ENCODE assay signal across 12 cellular contexts in genomic region chr3:193563999-193564398, GRCh38. TPM values are rescaled to one million over a fixed set of nuclear protein-coding genes. Genes with fewer than 3 reads are reported as not detected.
DNase-seq lines count a peak whose midpoint lies in the region; ATAC-seq, FAIRE-seq and TF ChIP-seq lines count a peak whose summit lies in the region.
"Had no signal": no experiment of that assay in that cellular context is flagged by ENCODE, and none has a peak within 500 bp of the region (broad histone marks: within the 10 kb centered on the region; RNA-seq: fewer than 3 reads in every experiment).

No MANE protein-coding gene starts in this region.

- H3K36me3 ChIP-seq in keratinocyte (ENCODE audit: control insufficient read depth in 2 of 2, extremely low read depth in 1 of 2, insufficient read depth in 2 of 2, low read length in 2 of 2) = no peaks in the 10 kb centered on the region
- H3K36me3 ChIP-seq: vagina had no signal

- CTCF ChIA-PET in GM10248 (lab: Yijun Ruan, JAX) = interaction anchor here (1.1 to 1.7 kb wide), 2 partner anchors 8 to 17 kb away, joined by 3 to 6 read pairs; no protein-coding TSS in a partner anchor

- TF ChIP-seq CTCF in C4-2B (conservative IDR thresholded peaks at IDR 0.05) (peak; percentile 59), keratinocyte (optimal IDR thresholded peaks at IDR 0.05 in 1 of 3, IDR thresholded peaks at IDR 0.05 in 1 of 3, conservative IDR thresholded peaks at IDR 0.05 in 1 of 3; ENCODE audit: extremely low read depth in 1 of 3, insufficient read depth in 2 of 3, low read length in 3 of 3) (peak; percentile 14 to 61 (median 53)), GM10248 (IDR thresholded peaks at IDR 0.05; ENCODE audit: control extremely low read depth, extremely low read depth, low read depth, missing control alignments) (no peak)

- H3K27ac ChIP-seq in C4-2B (no peak overlapping the region), keratinocyte (ENCODE audit: control insufficient read depth, insufficient read depth, low read length) (no peak overlapping the region)
- H3K27ac ChIP-seq: vagina had no signal

- DNase-seq in H54 (ENCODE audit: insufficient read length, low spot score) (peak; percentile 9), SW480 (ENCODE audit: low spot score) (peak; percentile 43), keratinocyte (ENCODE audit: low read depth, low spot score) (no peak), GM10248 (ENCODE audit: extremely low spot score) (no peak)
- DNase-seq: GDM1; naive thymus-derived CD8-positive, alpha-beta T cell; NCI-H524 treated with DMSO at 0.1 percent for 48 hours had no signal

- POLR2A ChIA-PET in GM10248 (lab: Yijun Ruan, JAX) = no interaction called here

- no peak for TF ChIP-seq POLR2A in H54 (IDR thresholded peaks at IDR 0.05; ENCODE audit: low read depth, low read length)

- no peak overlapping the region for H2AFZ ChIP-seq in keratinocyte (ENCODE audit: control insufficient read depth, low read length)

- ATAC-seq in HG03280 (IDR thresholded peaks at IDR 0.05; ENCODE audit: unreplicated experiment) (no peak), GM19467 (IDR thresholded peaks at IDR 0.05; ENCODE audit: unreplicated experiment) (no peak), GM19463 (IDR thresholded peaks at IDR 0.05; ENCODE audit: unreplicated experiment) (no peak)
- ATAC-seq: naive thymus-derived CD8-positive, alpha-beta T cell had no signal

- H3K27me3 ChIP-seq in keratinocyte (ENCODE audit: control insufficient read depth, extremely low read depth, insufficient read depth, low read length) = no peaks in the 10 kb centered on the region
- H3K27me3 ChIP-seq: vagina had no signal

- no peaks in the 10 kb centered on the region for H3K4me1 ChIP-seq in keratinocyte (ENCODE audit: control insufficient read depth, extremely low read depth, insufficient read depth, low read length)
- H3K4me1 ChIP-seq: vagina had no signal

- dilution Hi-C loops in keratinocyte (cut with MboI; ENCODE audit: extremely low pct_ligation_motif_present, low sequenced_read_pairs) = no loop called here

- no peak overlapping the region for H3K4me3 ChIP-seq in keratinocyte (ENCODE audit: control insufficient read depth in 2 of 3, extremely low read depth in 1 of 3, insufficient read depth in 2 of 3, low read depth in 1 of 3, low read length in 3 of 3)
- H3K4me3 ChIP-seq: vagina had no signal

- no peaks in the 10 kb centered on the region for H3K79me2 ChIP-seq in keratinocyte (ENCODE audit: control insufficient read depth, insufficient read depth, low read length)

- H3K9me1 ChIP-seq in keratinocyte (ENCODE audit: control insufficient read depth, extremely low read depth, insufficient read depth, low read length) = no peaks in the 10 kb centered on the region

- no peak for FAIRE-seq in H54 (lab: Jason Lieb, UNC)
- FAIRE-seq in keratinocyte (lab: Jason Lieb, UNC) = no peak

- H3K4me2 ChIP-seq in keratinocyte (ENCODE audit: control insufficient read depth, extremely low read depth, insufficient read depth, low read depth, low read length) = no peak overlapping the region

- no peaks in the 10 kb centered on the region for H4K20me1 ChIP-seq in keratinocyte (ENCODE audit: control insufficient read depth, extremely low read depth, insufficient read depth, low read length)

- H3K9ac ChIP-seq in keratinocyte (ENCODE audit: control insufficient read depth, extremely low read depth, insufficient read depth, low read length) = no peak overlapping the region

- no peaks in the 10 kb centered on the region for H3K9me3 ChIP-seq in keratinocyte (ENCODE audit: control insufficient read depth, low read depth, low read length)
- H3K9me3 ChIP-seq: vagina had no signal

RNA-seq across cellular contexts. Expression of gene ATP13A4, which starts 9.3 kb away (rescaled TPM):
- 0.02 to 0.16 TPM (median 0.13 TPM) in 3 replicates for polyA plus RNA-seq in keratinocyte
- 1.9 TPM for polyA plus RNA-seq in keratinocyte (2011; ENCODE audit: low read depth)
- 0.18 TPM in 1 of 2 replicates, not detected in the other for polyA plus RNA-seq in keratinocyte (2011; cell fraction: cytosol; rRNA removed)
- polyA plus RNA-seq in keratinocyte (2011; cell fraction: nucleus; rRNA removed) = 0.60 and 0.63 TPM in 2 replicates
- polyA plus RNA-seq in keratinocyte (2012; ENCODE audit: low replicate concordance) = 3.7 TPM in 1 of 2 replicates, not detected in the other
- polyA minus RNA-seq in keratinocyte = 0.39 TPM in 1 of 3 replicates, not detected in the others
- not detected for polyA minus RNA-seq in keratinocyte (2011; cell fraction: cytosol; rRNA and poly(A)+ RNA removed)
- polyA minus RNA-seq in keratinocyte (2011; cell fraction: nucleus; rRNA and poly(A)+ RNA removed) = 0.39 and 0.84 TPM in 2 replicates

RNA-seq across cellular contexts. Expression of gene OPA1, which starts 29.0 kb away (rescaled TPM):
- polyA plus RNA-seq in keratinocyte = 24.2 to 50.1 TPM (median 36.0 TPM) in 3 replicates
- polyA plus RNA-seq in keratinocyte (2011; ENCODE audit: low read depth) = 122 TPM
- polyA plus RNA-seq in keratinocyte (2011; cell fraction: cytosol; rRNA removed) = 28.4 and 60.2 TPM in 2 replicates
- polyA plus RNA-seq in keratinocyte (2011; cell fraction: nucleus; rRNA removed) = 31.4 and 40.4 TPM in 2 replicates
- polyA plus RNA-seq in keratinocyte (2012; ENCODE audit: low replicate concordance) = 29.2 and 33.6 TPM in 2 replicates
- polyA minus RNA-seq in keratinocyte = 26.6 to 131 TPM (median 82.9 TPM) in 3 replicates
- 63.9 TPM for polyA minus RNA-seq in keratinocyte (2011; cell fraction: cytosol; rRNA and poly(A)+ RNA removed)
- polyA minus RNA-seq in keratinocyte (2011; cell fraction: nucleus; rRNA and poly(A)+ RNA removed) = 52.4 and 78.2 TPM in 2 replicates

Comparison
In these comparisons a context has a peak if more than half of its experiments do, and no peak if none do; other contexts are left out.
1. DNase-seq: peak in H54 (single experiment) and SW480 (single experiment); none in keratinocyte (single experiment) and GM10248 (single experiment).